Comparison of ENCODE assay signal across 14 cellular contexts in the genomic region with DNA sequence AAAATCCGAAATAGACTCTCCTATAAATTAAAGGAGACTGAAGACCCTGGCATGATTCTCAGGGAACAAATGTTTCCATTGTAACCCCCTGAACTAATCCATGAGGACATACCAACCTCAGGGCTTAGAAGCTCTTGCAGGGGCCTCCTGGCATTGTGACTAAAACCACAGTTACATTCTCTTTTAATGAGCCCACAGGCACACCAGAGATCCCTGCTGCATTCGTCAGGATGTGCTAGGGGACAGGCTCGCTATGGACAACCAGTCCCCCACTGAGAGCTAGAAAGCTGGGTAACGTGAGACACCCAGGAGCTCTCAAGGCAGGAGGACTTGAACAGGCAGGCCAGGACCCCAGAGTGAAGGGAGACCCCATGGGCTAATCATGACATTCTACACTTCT.
A peak's percentile ranks its signal among the peaks of the same experiment; 100 is the strongest.
DNase-seq lines count a peak whose midpoint lies in the region; FAIRE-seq and TF ChIP-seq lines count a peak whose summit lies in the region.
"Had no signal": no experiment of that assay in that cellular context is flagged by ENCODE, and none has a peak within 500 bp of the region (broad histone marks: within the 10 kb centered on the region; RNA-seq: fewer than 3 reads in every experiment).

No MANE protein-coding gene starts in this region.

- H3K18ac ChIP-seq in H1 (ENCODE audit: extremely low read depth, low read length), result no peak overlapping the region

- no peaks in the 10 kb centered on the region for H3K79me2 ChIP-seq in H1 (ENCODE audit: control insufficient read depth in 1 of 2, insufficient read depth in 2 of 2, low read length in 2 of 2)

- H4K20me1 ChIP-seq in H1 (replicated peaks in 1 of 2; ENCODE audit: control insufficient read depth in 1 of 2, insufficient read depth in 2 of 2, low read length in 2 of 2), result no peaks in the 10 kb centered on the region

- no peak overlapping the region for H3K4ac ChIP-seq in H1 (replicated peaks; ENCODE audit: insufficient read length, low read depth, low read length)

- no peak for TF ChIP-seq RAD21 in H1 (IDR thresholded peaks at IDR 0.05 in 1 of 2, conservative IDR thresholded peaks at IDR 0.05 in 1 of 2; ENCODE audit: low read depth in 2 of 2, low read length in 2 of 2)

- no peak overlapping the region; the same call in 1 of the 2 replicates for H2BK15ac ChIP-seq in H1 (ENCODE audit: low read length)

- H2BK20ac ChIP-seq in H1 (ENCODE audit: low read length), result no peak overlapping the region

- no peak overlapping the region for H3K23ac ChIP-seq in H1 (ENCODE audit: insufficient read length)

- H3K4me2 ChIP-seq in H1 (ENCODE audit: insufficient read depth in 1 of 2, low read depth in 2 of 2, low read length in 2 of 2), result no peak overlapping the region

- no peak for TF ChIP-seq CTCF in H1 (IDR thresholded peaks at IDR 0.05; ENCODE audit: control extremely low read depth in 1 of 3, insufficient read depth in 1 of 3, low read depth in 1 of 3, low read length in 3 of 3)
- no peak for TF ChIP-seq CTCF in left ventricle myocardium inferior (IDR thresholded peaks at IDR 0.05; ENCODE audit: borderline replicate concordance)
- TF ChIP-seq CTCF in dorsolateral prefrontal cortex (IDR thresholded peaks at IDR 0.05 in 54 of 56, conservative IDR thresholded peaks at IDR 0.05 in 2 of 56; ENCODE audit: low read depth in 1 of 56, partially characterized antibody in 56 of 56), result no peak

- H3K27ac ChIP-seq in H1 (ENCODE audit: low read depth, low read length) (no peak overlapping the region), left ventricle myocardium inferior (replicated peaks) (no peak overlapping the region), dorsolateral prefrontal cortex (no peak overlapping the region)

- H3K36me3 ChIP-seq in H1 (ENCODE audit: control insufficient read depth in 2 of 4, insufficient read depth in 4 of 4, low read length in 3 of 4) (no peaks in the 10 kb centered on the region), left ventricle myocardium inferior (no peaks in the 10 kb centered on the region)

- FAIRE-seq in H1 (lab: Jason Lieb, UNC), result no peak
- FAIRE-seq: GM12878, H54 had no signal

- no peak overlapping the region for H2BK120ac ChIP-seq in H1 (replicated peaks; ENCODE audit: low read depth, low read length)

- TF ChIP-seq EP300 in H1 (IDR thresholded peaks at IDR 0.05; ENCODE audit: borderline replicate concordance in 1 of 2, low read depth in 2 of 2, low read length in 2 of 2), result no peak

- H3K56ac ChIP-seq in H1 (replicated peaks; ENCODE audit: insufficient read length, low read depth, low read length), result no peak overlapping the region

- no peak for TF ChIP-seq POLR2A in H1 (IDR thresholded peaks at IDR 0.05; ENCODE audit: control extremely low read depth in 1 of 2, low read depth in 2 of 2, low read length in 2 of 2)

- H2BK12ac ChIP-seq in H1 (ENCODE audit: low read depth, low read length), result peak overlapping the region; percentile 80; the same call in 1 of the 2 replicates

- POLR2A ChIA-PET in H1 (lab: Charles Lee; ENCODE audit: partially characterized antibody), result no interaction called here

- H3K4me1 ChIP-seq in H1 (replicated peaks in 1 of 4; ENCODE audit: control insufficient read depth in 3 of 4, insufficient read depth in 4 of 4, low read length in 3 of 4) (peaks cover 0 to 7% (median 2%) of the 10 kb centered on the region in 4 experiments; a peak in 4 of 7 replicates), left ventricle myocardium inferior (peaks cover 16% of the 10 kb centered on the region)

- H3K14ac ChIP-seq in H1 (ENCODE audit: insufficient read length), result no peak overlapping the region

- H3K27me3 ChIP-seq in H1 (replicated peaks in 1 of 4; ENCODE audit: control insufficient read depth in 3 of 4, extremely low read depth in 1 of 4, insufficient read depth in 3 of 4, low read length in 3 of 4), result no peaks in the 10 kb centered on the region
- no peaks in the 10 kb centered on the region for H3K27me3 ChIP-seq in left ventricle myocardium inferior (ENCODE audit: low read depth)
- no peaks in the 10 kb centered on the region for H3K27me3 ChIP-seq in dorsolateral prefrontal cortex

- H3K9me3 ChIP-seq in H1 (ENCODE audit: insufficient read depth in 2 of 2, low read depth in 1 of 2, low read length in 1 of 2) (no peaks in the 10 kb centered on the region), left ventricle myocardium inferior (replicated peaks) (no peaks in the 10 kb centered on the region)

- H3K9ac ChIP-seq in H1 (replicated peaks in 1 of 4; ENCODE audit: extremely low read depth in 1 of 4, low read depth in 3 of 4, low read length in 3 of 4), result no peak overlapping the region

- WGBS in H1 (ENCODE audit: extremely low coverage in 1 of 2, insufficient coverage in 1 of 2, insufficient read length in 1 of 2, insufficient replicate concordance in 2 of 2, low coverage in 1 of 2, low lambda C conversion rate in 2 of 2, missing lambda C conversion rate in 1 of 2), 2 experiments, result 70% methylated on average over 4 of the region's 4 CpGs; no CpG with 5 or more reads in 1 of the 2 experiments

- intact Hi-C loops in left ventricle myocardium inferior (cut with micrococcal nuclease), result no loop called here
- intact Hi-C loops in dorsolateral prefrontal cortex (cut with DNase I), result no loop called here

- H3K4me3 ChIP-seq in H1 (ENCODE audit: extremely low read depth in 1 of 4, insufficient read depth in 2 of 4, low read depth in 3 of 4, low read length in 4 of 4) (no peak overlapping the region), left ventricle myocardium inferior (no peak overlapping the region), dorsolateral prefrontal cortex (no peak overlapping the region)
- H3K4me3 ChIP-seq: GM12878 had no signal

- no peaks in the 10 kb centered on the region for H3K23me2 ChIP-seq in H1 (ENCODE audit: low read depth, low read length)

- H2AFZ ChIP-seq in H1 (ENCODE audit: low read length), result no peak overlapping the region

- DNase-seq in ELR (ENCODE audit: low read depth) (peak; percentile 45), SW480 (ENCODE audit: low spot score) (peak; percentile 28), H1 (ENCODE audit: low read depth in 1 of 2, low spot score in 2 of 2) (no peak), left ventricle myocardium inferior (no peak), dorsolateral prefrontal cortex (no peak), GM19238 (ENCODE audit: insufficient read length, low spot score) (no peak), Kasumi-1 (lab: John Stamatoyannopoulos, UW) (no peak)
- DNase-seq: CD8-positive, alpha-beta memory T cell; KBM-7; NCI-H1105 treated with DMSO at 0.1 percent for 48 hours; NCI-H187; SHP77 had no signal

- H4K8ac ChIP-seq in H1 (ENCODE audit: extremely low read depth, insufficient read depth, low read length), result 0 out of 2 replicates have a peak overlapping the region, but pooled peaks have one; percentile 3

- H4K91ac ChIP-seq in H1 (replicated peaks; ENCODE audit: insufficient read length, low read length), result no peak overlapping the region

- peak overlapping the region; percentile 38; the same call in 1 of the 2 replicates for H2BK5ac ChIP-seq in H1 (ENCODE audit: low read depth, low read length)

- CTCF ChIA-PET in H1 (lab: Charles Lee; ENCODE audit: partially characterized antibody), result interaction anchor here (0.6 to 1.5 kb wide), 4 partner anchors 10 to 1797 kb away, joined by 3 to 4 read pairs (median 3); no protein-coding TSS in a partner anchor

- H2AK5ac ChIP-seq in H1 (ENCODE audit: low read depth, low read length), result peak overlapping the region; percentile 65; the same call in 1 of the 2 replicates

- no peaks in the 10 kb centered on the region for H3K79me1 ChIP-seq in H1 (ENCODE audit: low read depth, low read length)

- no peak overlapping the region for H4K5ac ChIP-seq in H1 (ENCODE audit: insufficient read length, low read depth, low read length)

TF ChIP-seq in H1, 55 proteins besides CTCF, POLR2A, EP300 and RAD21:
- TF ChIP-seq TAF1 (IDR thresholded peaks at IDR 0.05; ENCODE audit: low read depth, low read length), result no peak
- TF ChIP-seq HDAC6 (IDR thresholded peaks at IDR 0.05; ENCODE audit: low read depth, low read length), result no peak
- TF ChIP-seq EGR1 (IDR thresholded peaks at IDR 0.05; ENCODE audit: borderline replicate concordance, low read depth, low read length), result no peak

Comparison
In these comparisons a context has a peak if more than half of its experiments do, and no peak if none do; other contexts are left out.
1. DNase-seq: peak in ELR (single experiment) and SW480 (single experiment); none in H1 (0 of 2), left ventricle myocardium inferior (single experiment), dorsolateral prefrontal cortex (0 of 10), GM19238 (single experiment) and Kasumi-1 (0 of 2).